8 cellular contexts compared by ENCODE assay signal in the genomic region with DNA sequence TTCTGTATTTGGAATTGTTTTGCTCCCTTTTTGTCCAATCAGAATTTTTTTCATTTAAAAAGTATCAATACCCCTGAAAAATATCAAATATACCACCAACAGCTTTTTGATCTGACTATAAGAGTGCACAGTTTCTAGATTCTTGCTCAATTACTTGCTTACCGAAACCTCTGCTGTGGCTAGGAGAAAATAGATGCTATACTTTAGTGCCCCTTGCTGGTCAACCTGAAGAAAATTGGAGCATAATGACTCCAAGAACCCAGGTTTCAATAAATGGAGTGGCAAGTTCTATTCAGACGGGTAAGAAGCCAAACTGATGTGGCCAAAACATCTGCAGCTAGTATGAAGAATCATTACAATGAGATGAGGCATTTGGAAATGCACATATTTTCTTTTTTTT.
DNase-seq lines count a peak whose midpoint lies in the region; ATAC-seq and TF ChIP-seq lines count a peak whose summit lies in the region.

No MANE protein-coding gene starts in this region.

- H3K27ac ChIP-seq in uterus = no peak overlapping the region
- H3K27ac ChIP-seq in MM.1S (ENCODE audit: low read length) = no peak overlapping the region

- no peaks in the 10 kb centered on the region for H3F3A ChIP-seq in MM.1S (ENCODE audit: insufficient read depth, low read length)

- no peaks in the 10 kb centered on the region for H4K20me1 ChIP-seq in MM.1S (ENCODE audit: insufficient read depth, low read length)

- H3K4me3 ChIP-seq in uterus (no peak overlapping the region), MM.1S (ENCODE audit: low read length) (no peak overlapping the region)

- TF ChIP-seq CTCF in uterus (IDR thresholded peaks at IDR 0.05) (peak; percentile 33 to 46 (median 43)), MM.1S (IDR thresholded peaks at IDR 0.05; ENCODE audit: low read length) (no peak)

- H3K9me3 ChIP-seq in uterus (no peaks in the 10 kb centered on the region), MM.1S (replicated peaks; ENCODE audit: insufficient read depth, low read length) (no peaks in the 10 kb centered on the region)

- H3K79me2 ChIP-seq in MM.1S (ENCODE audit: low read length) = no peaks in the 10 kb centered on the region

- intact Hi-C loops in uterus (cut with DNase I; ENCODE audit: low total_unique reads) = no loop called here

- H3K9ac ChIP-seq in MM.1S (ENCODE audit: low read length) = no peak overlapping the region

- H3K4me1 ChIP-seq in uterus (no peaks in the 10 kb centered on the region), MM.1S (ENCODE audit: low read length) (no peaks in the 10 kb centered on the region)

- H3K4me2 ChIP-seq in MM.1S (ENCODE audit: low read depth, low read length) = no peak overlapping the region

- TF ChIP-seq POLR2A in uterus (IDR thresholded peaks at IDR 0.05) = no peak

- peak; percentile 58 for ATAC-seq in HG03432 (IDR thresholded peaks at IDR 0.05; ENCODE audit: unreplicated experiment)

- no peaks in the 10 kb centered on the region for H3K27me3 ChIP-seq in uterus
- no peaks in the 10 kb centered on the region for H3K27me3 ChIP-seq in MM.1S (replicated peaks; ENCODE audit: insufficient read depth, low read length)

- no peaks in the 10 kb centered on the region for H3K9me2 ChIP-seq in MM.1S (replicated peaks; ENCODE audit: insufficient read depth, low read length)

- no peaks in the 10 kb centered on the region for H3K36me3 ChIP-seq in uterus
- no peaks in the 10 kb centered on the region for H3K36me3 ChIP-seq in MM.1S (replicated peaks; ENCODE audit: insufficient read depth, low read length)

- H2AFZ ChIP-seq in MM.1S (ENCODE audit: low read length) = no peak overlapping the region

- DNase-seq in D341Med (ENCODE audit: low spot score) = peak; percentile 47
- peak; percentile 25 for DNase-seq in SW480 (ENCODE audit: low spot score)
- peak; percentile 76 for DNase-seq in iris pigment epithelial cell (ENCODE audit: low read depth)
- no peak for DNase-seq in uterus
- DNase-seq in MM.1S = no peak
- DNase-seq in NCI-H345 (lab: John Stamatoyannopoulos, UW) = no peak
- DNase-seq in germinal center (ENCODE audit: low spot score) = no peak

Comparison
In these comparisons a context has a peak if more than half of its experiments do, and no peak if none do; other contexts are left out.
1. DNase-seq: peak in D341Med (single experiment), SW480 (single experiment) and iris pigment epithelial cell (single experiment); none in uterus (0 of 2), MM.1S (single experiment), NCI-H345 (single experiment) and germinal center (single experiment).